Comparison of ENCODE assay signal across 23 cellular contexts in the genomic region with DNA sequence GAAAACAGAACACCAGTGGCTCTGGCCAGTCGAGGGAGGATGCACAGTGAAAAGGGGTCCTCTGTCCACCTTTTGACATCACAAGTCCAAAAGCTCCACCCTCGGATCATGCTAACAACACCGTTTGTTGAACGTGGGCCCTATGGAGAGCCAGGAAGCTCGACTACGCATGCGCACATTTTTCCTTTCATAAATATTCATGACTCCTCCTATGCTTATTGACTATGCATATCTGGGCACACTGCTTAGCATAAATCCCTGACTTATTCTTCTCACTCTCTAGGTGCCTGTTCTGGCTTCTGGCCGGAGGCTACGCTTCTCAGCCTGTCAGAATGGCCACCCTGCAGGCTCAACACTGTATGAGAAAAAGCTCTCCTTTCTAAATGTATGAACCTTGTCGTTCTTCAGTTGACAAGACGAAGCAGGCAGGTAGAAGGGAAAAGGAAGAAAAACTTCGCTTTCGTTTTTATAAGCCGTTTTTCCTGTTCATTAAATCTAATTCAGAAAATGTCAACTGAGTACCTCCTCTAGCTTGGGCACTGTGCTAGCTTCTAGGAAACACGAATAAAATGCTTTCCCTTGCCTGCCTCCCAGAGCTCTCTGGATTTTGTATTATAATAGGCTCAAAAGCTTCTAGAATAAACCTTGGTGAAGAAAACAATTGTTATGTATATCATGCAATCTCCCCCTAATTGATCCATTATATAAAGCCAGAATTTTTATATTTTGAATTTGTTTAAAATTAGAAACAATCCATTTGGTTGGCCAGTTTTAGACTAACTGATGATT.
"Had no signal": no experiment of that assay in that cellular context is flagged by ENCODE, and none has a peak within 500 bp of the region (broad histone marks: within the 10 kb centered on the region; RNA-seq: fewer than 3 reads in every experiment).

No MANE protein-coding gene starts in this region.

- H3K4me1 Mint-ChIP-seq: activated naive CD8-positive, alpha-beta T cell treated with anti-CD3 and anti-CD28 coated beads, Interleukin-2, amount 10 ng/mL, durations not matched to agents 7 days and 5 days; stimulated activated naive B cell treated with anti-CD40 and anti-IgM and Interleukin-4, amounts not matched to agents 10 μg/mL and 1 μg/mL and 100 μg/mL, for 72 hours had no signal

- H3K27me3 ChIP-seq: cardiac muscle cell had no signal

- H3K27ac ChIP-seq: cardiac muscle cell, lower lobe of right lung, WERI-Rb-1 had no signal

- H3K36me3 Mint-ChIP-seq: activated naive CD8-positive, alpha-beta T cell treated with anti-CD3 and anti-CD28 coated beads, Interleukin-2, amount 10 ng/mL, durations not matched to agents 7 days and 5 days; stimulated activated naive B cell treated with anti-CD40 and anti-IgM and Interleukin-4, amounts not matched to agents 10 μg/mL and 1 μg/mL and 100 μg/mL, for 72 hours had no signal

- H3K9me3 ChIP-seq: lower lobe of right lung had no signal

- DNase-seq: activated CD4-positive, alpha-beta T cell treated with anti-CD3 and anti-CD28 coated beads for 1 hour; activated CD8-positive, alpha-beta memory T cell treated with anti-CD3 and anti-CD28 coated beads for 24 hours; activated naive CD4-positive, alpha-beta T cell treated with anti-CD3 and anti-CD28 coated beads for 36 hours; activated naive CD8-positive, alpha-beta T cell treated with anti-CD3 and anti-CD28 coated beads, Interleukin-2, amount 10 ng/mL, durations not matched to agents 7 days and 5 days; activated T-cell treated with anti-CD3 and anti-CD28 coated beads, Interleukin-2, amount 50 U/mL, for 48 hours; amniotic stem cell; dermis blood vessel endothelial cell; effector CD8-positive, alpha-beta T cell; erythroblast; foreskin fibroblast; lower lobe of right lung; mesendoderm; mucosa of descending colon; nephron progenitor cell; occipital lobe; small intestine; stimulated activated CD4-positive, alpha-beta T cell treated with anti-CD3 and anti-CD28 coated beads, Interleukin-2, amount 100 ng/mL, for 24 hours; stimulated activated naive B cell treated with anti-CD40 and anti-IgM and Interleukin-4, amounts not matched to agents 10 μg/mL and 1 μg/mL and 100 μg/mL, for 72 hours; T-helper 1 cell; WERI-Rb-1 had no signal

- H3K4me1 ChIP-seq: lower lobe of right lung had no signal

- H3K4me3 ChIP-seq: cardiac muscle cell, lower lobe of right lung, mucosa of descending colon had no signal

- H3K36me3 ChIP-seq: cardiac muscle cell, lower lobe of right lung, WERI-Rb-1 had no signal

- ATAC-seq: left lobe of liver; lower lobe of right lung; mucosa of descending colon; sciatic nerve; stimulated activated naive B cell treated with anti-CD40 and anti-IgM and Interleukin-4, amounts not matched to agents 10 μg/mL and 1 μg/mL and 100 μg/mL, for 72 hours had no signal

- H3K9me3 Mint-ChIP-seq: activated naive CD4-positive, alpha-beta T cell treated with anti-CD3 and anti-CD28 coated beads for 36 hours; activated naive CD8-positive, alpha-beta T cell treated with anti-CD3 and anti-CD28 coated beads, Interleukin-2, amount 10 ng/mL, durations not matched to agents 7 days and 5 days had no signal

- H3K27ac Mint-ChIP-seq: activated naive CD4-positive, alpha-beta T cell treated with anti-CD3 and anti-CD28 coated beads for 36 hours; activated naive CD8-positive, alpha-beta T cell treated with anti-CD3 and anti-CD28 coated beads, Interleukin-2, amount 10 ng/mL, durations not matched to agents 7 days and 5 days; nephron progenitor cell; stimulated activated naive B cell treated with anti-CD40 and anti-IgM and Interleukin-4, amounts not matched to agents 10 μg/mL and 1 μg/mL and 100 μg/mL, for 72 hours had no signal

- H3K4me3 Mint-ChIP-seq: activated naive CD4-positive, alpha-beta T cell treated with anti-CD3 and anti-CD28 coated beads for 36 hours; activated naive CD8-positive, alpha-beta T cell treated with anti-CD3 and anti-CD28 coated beads, Interleukin-2, amount 10 ng/mL, durations not matched to agents 7 days and 5 days; nephron progenitor cell; stimulated activated naive B cell treated with anti-CD40 and anti-IgM and Interleukin-4, amounts not matched to agents 10 μg/mL and 1 μg/mL and 100 μg/mL, for 72 hours had no signal
